In genomic region chr15:45346381-45346780, GRCh38 we compare ENCODE assay signal across 14 cellular contexts.
"Had no signal": no experiment of that assay in that cellular context is flagged by ENCODE, and none has a peak within 500 bp of the region (broad histone marks: within the 10 kb centered on the region; RNA-seq: fewer than 3 reads in every experiment).

No MANE protein-coding gene starts in this region.

- H3K4me3 ChIP-seq: cardiac muscle cell, esophagus muscularis mucosa, gastrocnemius medialis, psoas muscle, tibial nerve had no signal

- H3K27ac ChIP-seq: cardiac muscle cell, epithelial cell of prostate, esophagus muscularis mucosa, gastrocnemius medialis, psoas muscle had no signal

- H3K27me3 ChIP-seq: cardiac muscle cell, gastrocnemius medialis, tibial nerve had no signal

- DNase-seq: effector memory CD8-positive, alpha-beta T cell; gastrocnemius medialis; glutamatergic neuron; left colon; natural killer cell; occipital lobe; psoas muscle; retina; stimulated activated CD4-positive, alpha-beta T cell treated with anti-CD3 and anti-CD28 coated beads, Interleukin-4, amount 100 ng/mL, for 24 hours had no signal

- H3K36me3 ChIP-seq: cardiac muscle cell, esophagus muscularis mucosa, gastrocnemius medialis, tibial nerve had no signal

- H3K9me3 ChIP-seq: esophagus muscularis mucosa, gastrocnemius medialis, psoas muscle, tibial nerve had no signal

- H3K4me1 ChIP-seq: esophagus muscularis mucosa, gastrocnemius medialis, psoas muscle had no signal

- ATAC-seq: effector memory CD8-positive, alpha-beta T cell; gastrocnemius medialis; left colon; natural killer cell; psoas muscle; stimulated activated memory B cell treated with anti-CD40 and anti-IgM and Interleukin-4, amounts not matched to agents 10 μg/mL and 1 μg/mL and 100 μg/mL, for 72 hours had no signal
